ENCODE assay signal across 7 cellular contexts in genomic region chr12:130465046-130465445, GRCh38.
"Had no signal": no experiment of that assay in that cellular context is flagged by ENCODE, and none has a peak within 500 bp of the region (broad histone marks: within the 10 kb centered on the region; RNA-seq: fewer than 3 reads in every experiment).

No MANE protein-coding gene starts in this region.

- FAIRE-seq: H1, H54, HTR-8/SVneo had no signal

- H3K4me3 ChIP-seq: GM23338 had no signal

- H3K4me2 ChIP-seq: GM23338 had no signal

- ATAC-seq: GM23338 had no signal

- DNase-seq: H9, HCEC 1CT, IMR-90 had no signal

- H2AFZ ChIP-seq: GM23338 had no signal
